ENCODE assay signal across 22 cellular contexts in the genomic region with DNA sequence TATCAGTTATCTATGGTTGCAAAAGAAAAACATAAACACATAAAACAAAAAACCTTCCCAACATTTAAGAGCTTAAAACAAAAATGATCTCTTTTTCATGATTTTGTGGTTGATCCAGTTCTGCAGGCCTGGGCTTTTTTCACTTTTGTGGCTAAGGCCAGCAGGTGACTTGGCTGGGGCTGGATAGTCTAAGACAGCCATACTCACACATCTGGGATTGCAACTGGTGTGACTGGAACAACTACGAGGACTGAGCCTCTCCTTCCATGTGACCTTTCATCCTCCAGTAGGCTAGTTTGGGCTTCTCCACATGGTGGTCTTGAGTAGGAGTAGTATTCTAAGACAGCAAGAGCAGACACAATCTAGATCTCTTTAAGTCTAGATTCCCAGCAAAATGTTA. TPM values are rescaled to one million over a fixed set of nuclear protein-coding genes. Genes with fewer than 3 reads are reported as not detected.
DNase-seq lines count a peak whose midpoint lies in the region; ATAC-seq and TF ChIP-seq lines count a peak whose summit lies in the region.
"Had no signal": no experiment of that assay in that cellular context is flagged by ENCODE, and none has a peak within 500 bp of the region (broad histone marks: within the 10 kb centered on the region; RNA-seq: fewer than 3 reads in every experiment).

No MANE protein-coding gene starts in this region.

- no peak overlapping the region for H3K4ac ChIP-seq in mesenchymal stem cell (ENCODE audit: low read depth in 1 of 2, low read length in 2 of 2)

- CTCF ChIA-PET in WTC11 (lab: Charles Lee) = interaction anchor here (1.1 to 1.4 kb wide), 2 partner anchors 148 to 149 kb away, joined by 3 to 4 read pairs; a partner anchor contains a TSS

- no peaks in the 10 kb centered on the region for H3K79me1 ChIP-seq in mesenchymal stem cell (replicated peaks; ENCODE audit: low read length, poor library complexity, severe bottlenecking)

- H3K36me3 Mint-ChIP-seq in WTC11 = no peaks in the 10 kb centered on the region

- H3K79me2 ChIP-seq in MM.1S (ENCODE audit: low read length) = no peaks in the 10 kb centered on the region

- H3K27ac ChIP-seq in MM.1S (ENCODE audit: low read length) (peak overlapping the region; percentile 25; the same call in 1 of the 2 replicates), mesenchymal stem cell (ENCODE audit: low read length, poor library complexity, severe bottlenecking) (no peak overlapping the region)

- no peak overlapping the region for H2BK15ac ChIP-seq in mesenchymal stem cell (ENCODE audit: low read depth, poor library complexity, severe bottlenecking)

- no peaks in the 10 kb centered on the region for H4K20me1 ChIP-seq in MM.1S (ENCODE audit: insufficient read depth, low read length)

- H3K9me3 ChIP-seq in MM.1S (replicated peaks; ENCODE audit: insufficient read depth, low read length) = no peaks in the 10 kb centered on the region
- H3K9me3 ChIP-seq in mesenchymal stem cell (ENCODE audit: control insufficient read depth, low read length) = no peaks in the 10 kb centered on the region
- H3K9me3 ChIP-seq: HAP-1 had no signal

- WGBS in mesenchymal stem cell = no CpG with 5 or more reads among the region's 1 CpG

- POLR2A ChIA-PET in WTC11 (lab: Charles Lee) = no interaction called here

- no peak overlapping the region for H3K4me3 ChIP-seq in MM.1S (ENCODE audit: low read length)
- no peak overlapping the region for H3K4me3 ChIP-seq in mesenchymal stem cell (ENCODE audit: insufficient read depth in 1 of 2, low read depth in 1 of 2, low read length in 2 of 2)
- H3K4me3 ChIP-seq: HAP-1 had no signal

- intact Hi-C loops in Right ventricle myocardium inferior (cut with DNase I) (no loop called here), cardiac septum (cut with DNase I) (no loop called here)

- peak overlapping the region; percentile 6; the same call in 1 of the 2 replicates for H3K27ac Mint-ChIP-seq in WTC11

- no peaks in the 10 kb centered on the region for H3K9me3 Mint-ChIP-seq in WTC11

- DNase-seq in Right ventricle myocardium inferior (ENCODE audit: missing footprints) = no peak
- DNase-seq in cardiac septum (ENCODE audit: low spot score) = no peak
- DNase-seq in MM.1S = no peak
- no peak for DNase-seq in WTC11 (ENCODE audit: low spot score)
- DNase-seq in mesenchymal stem cell = no peak
- no peak for DNase-seq in cerebellar cortex (ENCODE audit: low spot score)
- DNase-seq in activated naive CD4-positive, alpha-beta T cell (lab: John Stamatoyannopoulos, UW) = no peak
- DNase-seq: 8988T, DMS53, GOT3, KBM-7, NCI-H1048, NCI-H1417 treated with DMSO at 0.1 percent for 48 hours, NCI-H1694 treated with DMSO at 0.1 percent for 48 hours, NCI-H2081 treated with DMSO at 0.1 percent for 48 hours, NCI-H2171, NCI-H345, NCI-H510A treated with DMSO at 0.1 percent for 48 hours, SHP77 treated with DMSO at 0.1 percent for 48 hours had no signal

- no peak overlapping the region for H3K23ac ChIP-seq in mesenchymal stem cell (ENCODE audit: low read length in 2 of 2)

- H2AK5ac ChIP-seq in mesenchymal stem cell (ENCODE audit: low read length, severe bottlenecking) = no peak overlapping the region

- H3K9ac ChIP-seq in MM.1S (ENCODE audit: low read length) (0 out of 2 replicates have a peak overlapping the region, but pooled peaks have one; percentile 15), mesenchymal stem cell (ENCODE audit: low read length) (no peak overlapping the region)

- H2BK12ac ChIP-seq in mesenchymal stem cell (ENCODE audit: low read length in 2 of 2) = no peak overlapping the region

- no peak overlapping the region for H3K4me3 Mint-ChIP-seq in WTC11

- no peak overlapping the region for H2BK120ac ChIP-seq in mesenchymal stem cell (ENCODE audit: low read depth, low read length)

- no peak overlapping the region for H2AFZ ChIP-seq in MM.1S (ENCODE audit: low read length)
- no peak overlapping the region for H2AFZ ChIP-seq in mesenchymal stem cell (ENCODE audit: low read depth, low read length)

- H3K27me3 ChIP-seq in MM.1S (replicated peaks; ENCODE audit: insufficient read depth, low read length) (no peaks in the 10 kb centered on the region), mesenchymal stem cell (ENCODE audit: control insufficient read depth in 1 of 2, insufficient read depth in 1 of 2, low read length in 2 of 2) (peaks cover 0 to 1% of the 10 kb centered on the region in 2 experiments)

- H3K36me3 ChIP-seq in MM.1S (replicated peaks; ENCODE audit: insufficient read depth, low read length) = no peaks in the 10 kb centered on the region
- H3K36me3 ChIP-seq in mesenchymal stem cell (ENCODE audit: control insufficient read depth in 1 of 2, insufficient read depth in 2 of 2, low read depth in 1 of 2, low read length in 2 of 2) = no peaks in the 10 kb centered on the region
- H3K36me3 ChIP-seq: HAP-1 had no signal

- no peaks in the 10 kb centered on the region for H3K27me3 Mint-ChIP-seq in WTC11 (ENCODE audit: low read depth)

- no peak overlapping the region for H4K8ac ChIP-seq in mesenchymal stem cell (ENCODE audit: low read length)

- H2BK5ac ChIP-seq in mesenchymal stem cell (ENCODE audit: low read depth, low read length, poor library complexity, severe bottlenecking) = no peak overlapping the region

- H3K4me1 ChIP-seq in MM.1S (ENCODE audit: low read length) (peaks cover 63% of the 10 kb centered on the region), mesenchymal stem cell (ENCODE audit: control insufficient read depth, insufficient read depth, low read depth, low read length) (peaks cover 1% of the 10 kb centered on the region)

- H3K4me1 Mint-ChIP-seq in WTC11 = peaks cover 5% of the 10 kb centered on the region; the same call in 1 of the 2 replicates

- H3K14ac ChIP-seq in mesenchymal stem cell (ENCODE audit: low read length in 2 of 2) = no peak overlapping the region

- H4K91ac ChIP-seq in mesenchymal stem cell (ENCODE audit: low read length) = peak overlapping the region; percentile 65

- peaks cover 44% of the 10 kb centered on the region for H3F3A ChIP-seq in MM.1S (ENCODE audit: insufficient read depth, low read length)

- H3K18ac ChIP-seq in mesenchymal stem cell (ENCODE audit: low read depth in 1 of 2, low read length in 2 of 2) = no peak overlapping the region

- peak overlapping the region; percentile 5; the same call in 1 of the 2 replicates for H3K4me2 ChIP-seq in MM.1S (ENCODE audit: low read depth, low read length)
- H3K4me2 ChIP-seq in mesenchymal stem cell (ENCODE audit: low read length, poor library complexity, severe bottlenecking) = no peak overlapping the region

- H3K9me2 ChIP-seq in MM.1S (replicated peaks; ENCODE audit: insufficient read depth, low read length) = no peaks in the 10 kb centered on the region

- ATAC-seq in Right ventricle myocardium inferior (peak; percentile 39), WTC11 (no peak), HG03108 (IDR thresholded peaks at IDR 0.05; ENCODE audit: unreplicated experiment) (no peak)

- TF ChIP-seq CTCF in MM.1S (IDR thresholded peaks at IDR 0.05; ENCODE audit: low read length) (no peak), WTC11 (IDR thresholded peaks at IDR 0.05) (no peak)

TF ChIP-seq in WTC11, 78 proteins besides CTCF, POLR2A, EP300 and RAD21:
- TF ChIP-seq RORB (CRISPR knock-in tag; IDR thresholded peaks at IDR 0.05) (no peak), TP53 (CRISPR knock-in tag; IDR thresholded peaks at IDR 0.05) (no peak)

RNA-seq across cellular contexts. Expression of a gene that starts 7.2 kb away (rescaled TPM):
- total RNA-seq in Right ventricle myocardium inferior (378 TPM), cardiac septum (463 TPM), WTC11 (2021) (21.7 to 22.0 TPM (median 21.9 TPM) in 3 replicates)
- polyA plus RNA-seq in mesenchymal stem cell (2013, experiment 1 of 2) = 3.8 TPM
- polyA plus RNA-seq in mesenchymal stem cell (2013, experiment 2 of 2) = 3.8 TPM
- total RNA-seq: RPMI7951 had no signal

Comparison
In these comparisons a context has a peak if more than half of its experiments do, and no peak if none do; other contexts are left out.
1. RNA of a gene that starts 7.2 kb away (total RNA-seq): 463 TPM in cardiac septum (single experiment) and 378 TPM in Right ventricle myocardium inferior (single experiment); 21.7 to 22.0 TPM in WTC11; every median in the first group is over 10 times any median in the second.